8 cellular contexts compared by ENCODE assay signal in the genomic region with DNA sequence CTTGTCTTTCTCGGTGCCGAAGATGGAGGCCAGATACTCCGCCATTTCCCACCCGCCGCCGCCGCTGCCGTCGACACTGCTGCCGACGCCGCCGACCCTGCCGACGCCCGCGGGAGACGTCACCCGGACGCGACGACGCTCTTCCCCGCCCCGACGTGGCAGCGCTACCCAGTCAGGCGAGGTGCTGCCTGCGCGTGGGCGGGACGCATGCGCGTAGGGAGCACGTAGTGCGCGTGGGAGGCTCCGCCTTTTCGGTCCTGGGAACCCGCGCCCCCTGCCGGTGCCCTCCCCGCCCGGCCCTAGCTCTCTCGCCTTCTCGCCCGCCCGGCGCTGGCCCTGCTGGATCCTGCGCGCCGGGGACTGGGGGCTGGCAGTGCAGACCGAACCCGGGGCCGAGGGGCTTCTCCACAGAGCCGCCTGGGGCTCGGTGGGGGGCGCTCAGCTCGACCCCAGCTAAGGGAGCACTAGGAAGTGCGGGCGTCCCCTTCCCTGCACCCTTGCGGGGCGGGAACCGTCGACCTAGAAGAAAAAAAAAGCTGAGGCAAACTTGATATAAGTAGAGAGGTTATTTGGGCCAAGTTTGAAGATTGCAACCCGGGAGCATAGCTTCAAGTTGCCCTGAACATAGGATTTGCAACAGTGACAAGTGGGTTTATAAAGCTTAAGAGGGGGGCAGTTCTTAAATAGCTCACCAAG.
A peak's percentile ranks its signal among the peaks of the same experiment; 100 is the strongest.
DNase-seq lines count a peak whose midpoint lies in the region; ATAC-seq and TF ChIP-seq lines count a peak whose summit lies in the region.
"Not testable (repeated sequence)": the region's sequence is repeated elsewhere in the genome, so short reads cannot be mapped to it uniquely, and the experiment has no call there.

No MANE protein-coding gene starts in this region.

- H3K27me3 Mint-ChIP-seq in Calu3 (ENCODE audit: unreplicated experiment); activated CD8-positive, alpha-beta memory T cell treated with anti-CD3 and anti-CD28 coated beads, Interleukin-2, amount 10 ng/mL, durations not matched to agents 7 days and 5 days; naive B cell; stimulated activated memory B cell treated with anti-CD40 and anti-IgM and Interleukin-4, amounts not matched to agents 10 μg/mL and 1 μg/mL and 100 μg/mL, for 72 hours: not testable (repeated sequence)

- CTCF ChIA-PET in Calu3 (lab: Charles Lee); activated CD8-positive, alpha-beta memory T cell treated with anti-CD3 and anti-CD28 coated beads, Interleukin-2, amount 10 ng/mL, durations not matched to agents 7 days and 5 days (lab: Charles Lee): not testable (repeated sequence)

- not testable (repeated sequence) for TF ChIP-seq CTCF in Calu3 (IDR thresholded peaks at IDR 0.05; ENCODE audit: unreplicated experiment)
- peak in 1 of 56 donors; percentile 8 for TF ChIP-seq CTCF in dorsolateral prefrontal cortex (IDR thresholded peaks at IDR 0.05 in 54 of 56, conservative IDR thresholded peaks at IDR 0.05 in 2 of 56; ENCODE audit: low read depth in 1 of 56, partially characterized antibody in 56 of 56)

- H3K36me3 Mint-ChIP-seq in Calu3 (ENCODE audit: insufficient read depth, unreplicated experiment); activated CD8-positive, alpha-beta memory T cell treated with anti-CD3 and anti-CD28 coated beads, Interleukin-2, amount 10 ng/mL, durations not matched to agents 7 days and 5 days; naive B cell; stimulated activated memory B cell treated with anti-CD40 and anti-IgM and Interleukin-4, amounts not matched to agents 10 μg/mL and 1 μg/mL and 100 μg/mL, for 72 hours: not testable (repeated sequence)

- peak; percentile 50 for DNase-seq in Calu3
- DNase-seq in activated CD8-positive, alpha-beta memory T cell treated with anti-CD3 and anti-CD28 coated beads, Interleukin-2, amount 10 ng/mL, durations not matched to agents 7 days and 5 days = peak; percentile 87
- peak in 6 of 10 donors; percentile 28 to 63 (median 47) for DNase-seq in dorsolateral prefrontal cortex
- peak; percentile 69 for DNase-seq in naive B cell

- H3K4me1 Mint-ChIP-seq in Calu3 (ENCODE audit: low read depth, unreplicated experiment); activated CD8-positive, alpha-beta memory T cell treated with anti-CD3 and anti-CD28 coated beads, Interleukin-2, amount 10 ng/mL, durations not matched to agents 7 days and 5 days; naive B cell; stimulated activated memory B cell treated with anti-CD40 and anti-IgM and Interleukin-4, amounts not matched to agents 10 μg/mL and 1 μg/mL and 100 μg/mL, for 72 hours: not testable (repeated sequence)

- not testable (repeated sequence) for H3K27ac Mint-ChIP-seq in Calu3 (ENCODE audit: unreplicated experiment); activated CD8-positive, alpha-beta memory T cell treated with anti-CD3 and anti-CD28 coated beads, Interleukin-2, amount 10 ng/mL, durations not matched to agents 7 days and 5 days; naive B cell; stimulated activated memory B cell treated with anti-CD40 and anti-IgM and Interleukin-4, amounts not matched to agents 10 μg/mL and 1 μg/mL and 100 μg/mL, for 72 hours

- H3K9me3 Mint-ChIP-seq in Calu3 (ENCODE audit: low read depth, unreplicated experiment); activated CD8-positive, alpha-beta memory T cell treated with anti-CD3 and anti-CD28 coated beads, Interleukin-2, amount 10 ng/mL, durations not matched to agents 7 days and 5 days (ENCODE audit: low read depth); naive B cell; stimulated activated memory B cell treated with anti-CD40 and anti-IgM and Interleukin-4, amounts not matched to agents 10 μg/mL and 1 μg/mL and 100 μg/mL, for 72 hours: not testable (repeated sequence)

- ATAC-seq in GM19467 (IDR thresholded peaks at IDR 0.05; ENCODE audit: unreplicated experiment) (peak; percentile 70), HG02852 (IDR thresholded peaks at IDR 0.05; ENCODE audit: unreplicated experiment) (peak; percentile 66), HG03565 (IDR thresholded peaks at IDR 0.05; ENCODE audit: unreplicated experiment) (peak; percentile 59), naive B cell (ENCODE audit: low read depth in 2 of 2) (peak; percentile 85 to 87)
- peak; percentile 95 for ATAC-seq in activated CD8-positive, alpha-beta memory T cell treated with anti-CD3 and anti-CD28 coated beads, Interleukin-2, amount 10 ng/mL, durations not matched to agents 7 days and 5 days
- peak; percentile 94 for ATAC-seq in stimulated activated memory B cell treated with anti-CD40 and anti-IgM and Interleukin-4, amounts not matched to agents 10 μg/mL and 1 μg/mL and 100 μg/mL, for 72 hours

- BruUV-seq in Calu3 (replicated peaks; lab: Mats Ljungman, UMichigan) = not testable (repeated sequence)

- H3K4me3 Mint-ChIP-seq in Calu3 (ENCODE audit: low read depth, unreplicated experiment); activated CD8-positive, alpha-beta memory T cell treated with anti-CD3 and anti-CD28 coated beads, Interleukin-2, amount 10 ng/mL, durations not matched to agents 7 days and 5 days; stimulated activated memory B cell treated with anti-CD40 and anti-IgM and Interleukin-4, amounts not matched to agents 10 μg/mL and 1 μg/mL and 100 μg/mL, for 72 hours: not testable (repeated sequence)
- peak overlapping the region in 1 of 8 donors; percentile 42 for H3K4me3 Mint-ChIP-seq in naive B cell

- peak overlapping the region in 30 of 59 donors; percentile 40 to 75 (median 63) for H3K4me3 ChIP-seq in dorsolateral prefrontal cortex

- H3K27me3 ChIP-seq in dorsolateral prefrontal cortex = not testable (repeated sequence)

- intact Hi-C loops in Calu3 (cut with micrococcal nuclease; ENCODE audit: unreplicated experiment); dorsolateral prefrontal cortex (cut with DNase I): not testable (repeated sequence)

- H3K27ac ChIP-seq in dorsolateral prefrontal cortex = peak overlapping the region in 1 of 59 donors; percentile 62
